ENCODE assay signal across 8 cellular contexts in genomic region chr14:63544641-63545234, GRCh38. TPM values are rescaled to one million over a fixed set of nuclear protein-coding genes. Genes with fewer than 3 reads are reported as not detected.
DNase-seq lines count a peak whose midpoint lies in the region; ATAC-seq, FAIRE-seq and TF ChIP-seq lines count a peak whose summit lies in the region.

No MANE protein-coding gene starts in this region.

- in situ Hi-C loops in GM12878 (cut with MboI): no loop called here

- CTCF ChIA-PET in GM12878 (lab: Yijun Ruan, JAX): interaction anchor here (0.6 to 3.3 kb wide), 26 partner anchors 10 to 212 kb away, joined by 3 to 31 read pairs (median 4); no protein-coding TSS in a partner anchor

- FAIRE-seq in GM12878 (lab: Jason Lieb, UNC): no peak

- peak; percentile 28 to 68 (median 30); a peak in 4 of 6 replicates for TF ChIP-seq CTCF in GM12878 (IDR thresholded peaks at IDR 0.05 in 2 of 3, conservative IDR thresholded peaks at IDR 0.05 in 1 of 3; ENCODE audit: control insufficient read depth in 2 of 3, extremely low read depth in 1 of 3, insufficient read depth in 1 of 3, low read depth in 3 of 3, low read length in 3 of 3)
- TF ChIP-seq CTCF in mesothelial cell of epicardium (IDR thresholded peaks at IDR 0.05; ENCODE audit: unreplicated experiment): no peak

- no peak for TF ChIP-seq POLR2A in GM12878 (IDR thresholded peaks at IDR 0.05; ENCODE audit: low read depth, low read length)

- H3K27ac Mint-ChIP-seq in mesothelial cell of epicardium: no peak overlapping the region

- H3K9me3 Mint-ChIP-seq in mesothelial cell of epicardium: no peaks in the 10 kb centered on the region

- H3K27me3 Mint-ChIP-seq in mesothelial cell of epicardium (ENCODE audit: low read depth): no peaks in the 10 kb centered on the region

- H3K4me3 ChIP-seq in GM12878: peak overlapping the region; percentile 89

- H3K27me3 ChIP-seq in GM12878 (replicated peaks in 1 of 2; ENCODE audit: control insufficient read depth in 2 of 2, insufficient read depth in 2 of 2, low read length in 1 of 2): no peaks in the 10 kb centered on the region

- POLR2A ChIA-PET in GM12878 (lab: Charles Lee): interaction anchor here (0.7 to 2.3 kb wide), 4 partner anchors 12 to 164 kb away, joined by 3 to 8 read pairs (median 6); no protein-coding TSS in a partner anchor

- DNase-seq in EL: peak; percentile 28
- DNase-seq in Kasumi-1 (lab: John Stamatoyannopoulos, UW): peak; percentile 14 to 31
- no peak for DNase-seq in GM12878 (ENCODE audit: low read depth, low spot score)
- no peak for DNase-seq in mesothelial cell of epicardium (ENCODE audit: low spot score in 2 of 2, unreplicated experiment in 2 of 2)
- DNase-seq in stimulated activated CD4-positive, alpha-beta T cell treated with anti-CD3 and anti-CD28 coated beads, Interleukin-2, amount 100 ng/mL, for 48 hours: no peak
- no peak for DNase-seq in NCI-H510A (lab: John Stamatoyannopoulos, UW)
- DNase-seq in stimulated activated CD4-positive, alpha-beta T cell treated with anti-CD3 and anti-CD28 coated beads, Interleukin-4, amount 100 ng/mL, for 24 hours: no peak

- H3K4me1 Mint-ChIP-seq in mesothelial cell of epicardium: peaks cover 33% of the 10 kb centered on the region

- no peak for TF ChIP-seq EP300 in GM12878 (IDR thresholded peaks at IDR 0.05; ENCODE audit: borderline replicate concordance in 1 of 2, control insufficient read depth in 1 of 2, low read depth in 2 of 2, low read length in 2 of 2)

- WGBS in GM12878 (ENCODE audit: insufficient coverage, insufficient replicate concordance, low lambda C conversion rate, missing lambda C conversion rate): 12% methylated on average over 4 of the region's 4 CpGs

- H3K9ac ChIP-seq in GM12878 (ENCODE audit: control insufficient read depth, insufficient read depth, low read length): no peak overlapping the region

- peaks cover 38% of the 10 kb centered on the region for H3K79me2 ChIP-seq in GM12878 (ENCODE audit: control insufficient read depth, insufficient read depth, low read length)

- H3K9me3 ChIP-seq in GM12878 (replicated peaks; ENCODE audit: control insufficient read depth, insufficient read depth, low read length): no peaks in the 10 kb centered on the region

- H2AFZ ChIP-seq in GM12878 (ENCODE audit: control insufficient read depth, low read depth, low read length): no peak overlapping the region; the same call in 1 of the 2 replicates

- no peaks in the 10 kb centered on the region for H4K20me1 ChIP-seq in GM12878 (ENCODE audit: control insufficient read depth, insufficient read depth)

- SMC1A ChIA-PET in GM12878 (lab: Charles Lee; ENCODE audit: uncharacterized antibody, unreplicated experiment): interaction anchor here (0.6 to 5.3 kb wide), 21 partner anchors 8 to 167 kb away, joined by 3 to 28 read pairs (median 7); partner anchors contain the start of gene WDR89

- peak overlapping the region; percentile 97 for H3K4me3 Mint-ChIP-seq in mesothelial cell of epicardium

- no peaks in the 10 kb centered on the region for H3K4me1 ChIP-seq in GM12878 (ENCODE audit: control insufficient read depth, insufficient read depth, low read length)

- TF ChIP-seq RAD21 in GM12878 (IDR thresholded peaks at IDR 0.05; ENCODE audit: insufficient read depth, low read depth, low read length): peak; percentile 48

- H3K36me3 Mint-ChIP-seq in mesothelial cell of epicardium: peaks cover 3% of the 10 kb centered on the region

- 0 out of 4 replicates have a peak, but pooled peaks cover 0 to under 1% of the 10 kb centered on the region in 2 experiments for H3K36me3 ChIP-seq in GM12878 (ENCODE audit: control insufficient read depth in 2 of 2, insufficient read depth in 2 of 2, low read length in 1 of 2)

- BruUV-seq in GM12878 (replicated peaks; lab: Mats Ljungman, UMichigan): no TSS peak

- no peak overlapping the region; the same call in 1 of the 2 replicates for H3K27ac ChIP-seq in GM12878 (ENCODE audit: control insufficient read depth, insufficient read depth)

- no peak for ATAC-seq in GM12878
- ATAC-seq in HG03565 (IDR thresholded peaks at IDR 0.05; ENCODE audit: unreplicated experiment): no peak

- intact Hi-C loops in GM12878 (cut with micrococcal nuclease; ENCODE audit: unreplicated experiment): loop anchor here (5.0 to 10.0 kb wide), 4 partner anchors 72 to 203 kb away; partner anchors contain the start of gene WDR89

- peak overlapping the region; percentile 58 for H3K4me2 ChIP-seq in GM12878 (ENCODE audit: control insufficient read depth, insufficient read depth)

- RAD21 ChIA-PET in GM12878 (lab: Charles Lee; ENCODE audit: unreplicated experiment): interaction anchor here (0.6 to 5.1 kb wide), 15 partner anchors 10 to 1661 kb away, joined by 3 to 64 read pairs (median 8); partner anchors contain the start of gene WDR89

TF ChIP-seq in GM12878, 131 proteins besides CTCF, POLR2A, EP300 and RAD21:
- TF ChIP-seq STAT3 (IDR thresholded peaks at IDR 0.05; ENCODE audit: low read depth, low read length) (no peak), SMC3 (IDR thresholded peaks at IDR 0.05; ENCODE audit: borderline replicate concordance, low read length) (peak; percentile 31; the same call in 1 of the 2 replicates), ZNF217 (IDR thresholded peaks at IDR 0.05) (no peak)

RNA-seq across cellular contexts. Expression of gene PPP2R5E, which starts 1.6 kb away (rescaled TPM):
- 48.3 and 49.2 TPM in 2 replicates for total RNA-seq in GM12878 (2013; cell fraction: nucleolus; rRNA removed)
- total RNA-seq in GM12878 (2014; rRNA removed) (11.4 and 13.4 TPM in 2 replicates), GM12878 (2014; rRNA removed; fragmentation: Illumina TruSeq; extraction: Trizol) (25.5 and 26.4 TPM in 2 replicates), GM12878 (2021) (51.3 and 56.2 TPM in 2 replicates), mesothelial cell of epicardium (57.1 to 58.5 TPM (median 58.2 TPM) in 3 replicates)
- polyA plus RNA-seq in GM12878 (2011; ENCODE audit: low read depth): 8.1 TPM
- polyA plus RNA-seq in GM12878 (2011; rRNA removed) (19.0 and 32.9 TPM in 2 replicates), GM12878 (2014; fragmentation: Illumina TruSeq; extraction: Trizol) (29.4 and 39.7 TPM in 2 replicates), GM12878 (2014; fragmentation: Nextera tagmentation; extraction: Ambion mirVana) (10 to 100 TPM; 13.1 to 13.3 TPM), GM12878 (2014; rRNA removed) (11.7 and 12.7 TPM in 2 replicates), GM12878 (2016; fragmentation: Nextera tagmentation; extraction: Ambion mirVana) (10 to 100 TPM; 43.3 TPM)
- polyA plus RNA-seq in GM12878 (2011; cell fraction: cytosol; rRNA removed): 6.2 and 8.1 TPM in 2 replicates
- polyA plus RNA-seq in GM12878 (2011; cell fraction: nucleus; rRNA removed): 8.8 and 10.2 TPM in 2 replicates
- polyA plus RNA-seq in GM12878 (2012): 15.6 and 21.9 TPM in 2 replicates
- polyA minus RNA-seq in GM12878 (2011; rRNA and poly(A)+ RNA removed): 21.2 and 29.3 TPM in 2 replicates
- 18.0 and 20.7 TPM in 2 replicates for polyA minus RNA-seq in GM12878 (2011; cell fraction: cytosol; rRNA and poly(A)+ RNA removed)
- 13.1 and 27.4 TPM in 2 replicates for polyA minus RNA-seq in GM12878 (2011; cell fraction: nucleus; rRNA and poly(A)+ RNA removed)

Comparison
In these comparisons a context has a peak if more than half of its experiments do, and no peak if none do; other contexts are left out.
1. DNase-seq: peak in EL (single experiment) and Kasumi-1 (2 of 2); none in GM12878 (single experiment), mesothelial cell of epicardium (0 of 2), stimulated activated CD4-positive, alpha-beta T cell treated with anti-CD3 and anti-CD28 coated beads, Interleukin-2, amount 100 ng/mL, for 48 hours (0 of 2), NCI-H510A (single experiment) and stimulated activated CD4-positive, alpha-beta T cell treated with anti-CD3 and anti-CD28 coated beads, Interleukin-4, amount 100 ng/mL, for 24 hours (single experiment).